8 cellular contexts compared by ENCODE assay signal in the genomic region with DNA sequence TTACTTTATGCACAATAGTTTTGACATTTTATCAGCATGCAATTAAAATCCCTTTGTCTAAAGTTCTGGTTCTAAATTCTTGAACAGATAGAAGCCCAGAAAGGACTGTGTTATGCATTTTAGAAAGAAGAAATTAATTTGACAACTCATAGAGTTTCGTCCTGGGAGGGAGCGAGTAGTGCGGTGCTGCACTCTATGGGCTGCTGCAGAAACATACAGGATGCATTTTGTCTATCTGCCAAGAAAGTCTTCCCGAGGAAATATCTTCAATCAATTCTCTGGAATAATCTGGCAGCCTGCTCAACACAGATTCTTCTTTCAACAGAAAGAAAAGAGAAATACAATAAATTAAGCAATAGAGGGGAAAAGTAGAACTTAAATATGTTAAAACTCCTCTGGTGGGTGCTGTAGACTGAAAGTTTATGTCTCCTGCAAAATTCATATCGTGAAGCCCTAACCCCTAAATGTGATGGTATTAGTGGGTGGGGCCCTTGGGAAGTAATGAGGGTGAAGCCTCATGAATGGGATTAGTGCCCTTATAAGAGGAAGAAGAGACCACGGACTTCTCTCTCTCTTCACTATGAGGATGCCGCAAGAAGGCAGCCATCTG. TPM values are rescaled to one million over a fixed set of nuclear protein-coding genes. Genes with fewer than 3 reads are reported as not detected.
DNase-seq lines count a peak whose midpoint lies in the region; ATAC-seq and TF ChIP-seq lines count a peak whose summit lies in the region.

No MANE protein-coding gene starts in this region.

- CTCF ChIA-PET in Panc1 (lab: Charles Lee) = interaction anchor here (1.4 kb wide), 1 partner anchor 648 kb away, joined by 6 read pairs; no protein-coding TSS in a partner anchor

- TF ChIP-seq CTCF in Panc1 (IDR thresholded peaks at IDR 0.05) (peak; percentile 75), fibroblast of villous mesenchyme (IDR thresholded peaks at IDR 0.05; ENCODE audit: insufficient read depth, low read depth, low read length) (peak; percentile 67)

- no peaks in the 10 kb centered on the region for H3K4me1 ChIP-seq in Panc1 (ENCODE audit: control insufficient read depth, insufficient read depth, low read length)

- POLR2A ChIA-PET in Panc1 (lab: Charles Lee) = no interaction called here

- H3K9me3 ChIP-seq in Panc1 (ENCODE audit: control insufficient read depth, insufficient read depth, low read depth, low read length) = no peaks in the 10 kb centered on the region

- H3K27ac ChIP-seq in Panc1 (ENCODE audit: low read length) = no peak overlapping the region

- H3K4me3 ChIP-seq in Panc1 (ENCODE audit: low read depth in 2 of 2, low read length in 2 of 2) = no peak overlapping the region
- no peak overlapping the region for H3K4me3 ChIP-seq in fibroblast of villous mesenchyme (ENCODE audit: low read depth, low read length)

- no TSS peak for BruUV-seq in Panc1 (replicated peaks; lab: Mats Ljungman, UMichigan)

- no peak; the same call in 1 of the 2 replicates for ATAC-seq in Panc1
- ATAC-seq in GM21447 (IDR thresholded peaks at IDR 0.05; ENCODE audit: unreplicated experiment) = no peak
- no peak for ATAC-seq in GM18907 (IDR thresholded peaks at IDR 0.05; ENCODE audit: unreplicated experiment)

- peaks cover 7% of the 10 kb centered on the region; the same call in 1 of the 2 replicates for H3K27me3 ChIP-seq in Panc1 (ENCODE audit: control insufficient read depth, insufficient read depth, low read length)

- in situ Hi-C loops in Panc1 (cut with HindIII; ENCODE audit: low pct_unique_long_range_greater_than_20kb, low sequenced_read_pairs) = no loop called here

- intact Hi-C loops in Panc1 (cut with micrococcal nuclease; ENCODE audit: unreplicated experiment) = no loop called here

- H3K36me3 ChIP-seq in Panc1 (ENCODE audit: control insufficient read depth, insufficient read depth, low read length) = no peaks in the 10 kb centered on the region

- peak; percentile 7 for DNase-seq in DMS79 treated with DMSO at 0.1 percent for 48 hours (lab: John Stamatoyannopoulos, UW)
- no peak for DNase-seq in DMS79 (lab: John Stamatoyannopoulos, UW)
- DNase-seq in Panc1 (ENCODE audit: low read depth, low spot score) = no peak
- DNase-seq in fibroblast of villous mesenchyme (ENCODE audit: low read depth) = peak; percentile 51
- DNase-seq in pulmonary artery endothelial cell (ENCODE audit: low read depth, low spot score) = peak; percentile 30
- no peak for DNase-seq in epidermal melanocyte (ENCODE audit: insufficient read length, low spot score)

RNA-seq across cellular contexts. Expression of gene IFRD1, which starts 39.0 kb away (rescaled TPM):
- total RNA-seq in Panc1 (2021; ENCODE audit: unreplicated experiment) = 54.3 TPM
- 15.1 TPM for polyA plus RNA-seq in Panc1 (2012; ENCODE audit: insufficient read length)
- total RNA-seq in fibroblast of villous mesenchyme = 55.7 and 62.2 TPM in 2 replicates
- total RNA-seq in pulmonary artery endothelial cell = 31.1 and 45.5 TPM in 2 replicates

Comparison
In these comparisons a context has a peak if more than half of its experiments do, and no peak if none do; other contexts are left out.
1. DNase-seq: peak in DMS79 treated with DMSO at 0.1 percent for 48 hours (single experiment), fibroblast of villous mesenchyme (single experiment) and pulmonary artery endothelial cell (single experiment); none in DMS79 (single experiment), Panc1 (single experiment) and epidermal melanocyte (single experiment).